ENCODE assay signal across 21 cellular contexts in the genomic region with DNA sequence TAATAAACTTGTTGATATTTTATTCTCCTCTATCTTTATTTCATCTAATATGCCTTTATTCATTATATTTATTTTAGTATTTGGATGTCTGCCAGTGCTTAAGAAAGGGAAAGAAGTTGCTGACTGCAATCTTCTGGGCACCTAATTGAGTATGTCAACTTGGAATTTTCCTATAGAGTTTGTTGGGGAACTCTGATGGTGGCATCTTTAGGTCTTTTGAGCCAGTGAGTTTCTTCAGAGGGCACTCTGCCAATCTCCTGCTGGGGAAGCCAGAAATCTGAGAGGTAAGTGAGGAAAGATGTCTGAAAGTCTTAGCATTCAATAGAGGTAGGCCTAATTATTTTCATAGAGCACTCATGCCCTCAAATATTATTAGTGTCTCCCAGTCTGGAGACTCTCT.
"Had no signal": no experiment of that assay in that cellular context is flagged by ENCODE, and none has a peak within 500 bp of the region (broad histone marks: within the 10 kb centered on the region; RNA-seq: fewer than 3 reads in every experiment).

No MANE protein-coding gene starts in this region.

- H3K36me3 Mint-ChIP-seq: mesothelial cell of epicardium, naive B cell had no signal

- H3K27me3 Mint-ChIP-seq: naive B cell had no signal

- H3K27ac Mint-ChIP-seq: mesothelial cell of epicardium, naive B cell had no signal

- H3K4me1 Mint-ChIP-seq: naive B cell had no signal

- H3K4me3 ChIP-seq: coronary artery, dorsolateral prefrontal cortex, esophagus squamous epithelium, gastrocnemius medialis, heart right ventricle, left lung, lower lobe of right lung, mucosa of descending colon had no signal

- H3K4me1 ChIP-seq: esophagus squamous epithelium, gastrocnemius medialis, heart right ventricle, left lung, lower lobe of right lung had no signal

- H3K27ac ChIP-seq: coronary artery, dorsolateral prefrontal cortex, esophagus squamous epithelium, gastrocnemius medialis, heart right ventricle, left lung, lower lobe of right lung had no signal

- H3K9me3 ChIP-seq: esophagus squamous epithelium, gastrocnemius medialis, heart right ventricle, lower lobe of right lung, mucosa of descending colon had no signal

- H3K27me3 ChIP-seq: dorsolateral prefrontal cortex, esophagus squamous epithelium, gastrocnemius medialis, heart right ventricle, left lung had no signal

- H3K36me3 ChIP-seq: esophagus squamous epithelium, gastrocnemius medialis, heart right ventricle, left lung, lower lobe of right lung had no signal

- H3K4me3 Mint-ChIP-seq: mesothelial cell of epicardium, naive B cell had no signal

- DNase-seq: dermis blood vessel endothelial cell; dorsolateral prefrontal cortex; effector CD4-positive, alpha-beta T cell; effector memory CD4-positive, alpha-beta T cell; esophagus squamous epithelium; foreskin fibroblast; foreskin melanocyte; gastrocnemius medialis; glutamatergic neuron; head of caudate nucleus; heart right ventricle; hippocampal formation; left cardiac atrium; left lung; left ventricle myocardium superior; lower lobe of right lung; mesenchymal stem cell; naive B cell had no signal
